ENCODE assay signal across 8 cellular contexts in genomic region chr9:81814794-81815464, GRCh38.
DNase-seq lines count a peak whose midpoint lies in the region; ATAC-seq and TF ChIP-seq lines count a peak whose summit lies in the region.

No MANE protein-coding gene starts in this region.

- ATAC-seq in GM21526 (IDR thresholded peaks at IDR 0.05; ENCODE audit: low FRiP score, unreplicated experiment): peak; percentile 65
- peak; percentile 46 for ATAC-seq in esophagus mucosa

- H3K27me3 Mint-ChIP-seq in CD8-positive, alpha-beta memory T cell: no peaks in the 10 kb centered on the region
- H3K27me3 Mint-ChIP-seq in activated T-helper 2 cell treated with anti-CD3 and anti-CD28 coated beads, Interferon-gamma antibody, Interleukin-2, Interleukin-4, amounts not matched to agents 10 μg/mL and 5 μg/mL and 100 μg/mL, durations not matched to agents 14 hours and 24 hours and 36 hours (ENCODE audit: low read depth): no peaks in the 10 kb centered on the region

- intact Hi-C loops in activated T-helper 2 cell treated with anti-CD3 and anti-CD28 coated beads, Interferon-gamma antibody, Interleukin-2, Interleukin-4, amounts not matched to agents 10 μg/mL and 5 μg/mL and 100 μg/mL, durations not matched to agents 14 hours and 24 hours and 36 hours (cut with micrococcal nuclease): no loop called here

- no peaks in the 10 kb centered on the region for H3K4me1 ChIP-seq in CD8-positive, alpha-beta memory T cell (ENCODE audit: insufficient read depth, low read length)
- H3K4me1 ChIP-seq in Loucy (ENCODE audit: insufficient read depth, low read length, poor library complexity, severe bottlenecking): peaks cover 12% of the 10 kb centered on the region

- peak overlapping the region in 5 of 7 donors; percentile 9 to 70 (median 27) for H3K4me3 Mint-ChIP-seq in CD8-positive, alpha-beta memory T cell
- no peak overlapping the region for H3K4me3 Mint-ChIP-seq in activated T-helper 2 cell treated with anti-CD3 and anti-CD28 coated beads, Interferon-gamma antibody, Interleukin-2, Interleukin-4, amounts not matched to agents 10 μg/mL and 5 μg/mL and 100 μg/mL, durations not matched to agents 14 hours and 24 hours and 36 hours (ENCODE audit: low read depth)

- peak overlapping the region in 7 of 8 donors; percentile 67 to 88 (median 80) for H3K27ac Mint-ChIP-seq in CD8-positive, alpha-beta memory T cell
- no peak overlapping the region for H3K27ac Mint-ChIP-seq in activated T-helper 2 cell treated with anti-CD3 and anti-CD28 coated beads, Interferon-gamma antibody, Interleukin-2, Interleukin-4, amounts not matched to agents 10 μg/mL and 5 μg/mL and 100 μg/mL, durations not matched to agents 14 hours and 24 hours and 36 hours

- peak overlapping the region; percentile 37 for H3K4me2 ChIP-seq in Loucy (ENCODE audit: low read depth, low read length, poor library complexity, severe bottlenecking)

- no peaks in the 10 kb centered on the region for H4K20me1 ChIP-seq in Loucy (ENCODE audit: insufficient read depth, low read length, poor library complexity, severe bottlenecking)

- H3K79me2 ChIP-seq in Loucy (ENCODE audit: insufficient read depth, low read length): no peaks in the 10 kb centered on the region

- no peak overlapping the region for H3K27ac ChIP-seq in CD8-positive, alpha-beta memory T cell (ENCODE audit: low read depth, low read length)

- no peaks in the 10 kb centered on the region for H3K36me3 ChIP-seq in CD8-positive, alpha-beta memory T cell (ENCODE audit: insufficient read depth, low read length)
- H3K36me3 ChIP-seq in Loucy (ENCODE audit: insufficient read depth, low read length): no peaks in the 10 kb centered on the region

- peaks cover 0 to 3% (median 0%) of the 10 kb centered on the region in 5 donors for H3K9me3 Mint-ChIP-seq in CD8-positive, alpha-beta memory T cell
- H3K9me3 Mint-ChIP-seq in activated T-helper 2 cell treated with anti-CD3 and anti-CD28 coated beads, Interferon-gamma antibody, Interleukin-2, Interleukin-4, amounts not matched to agents 10 μg/mL and 5 μg/mL and 100 μg/mL, durations not matched to agents 14 hours and 24 hours and 36 hours: no peaks in the 10 kb centered on the region

- DNase-seq in CD8-positive, alpha-beta memory T cell: peak in 1 of 5 donors; percentile 33
- no peak for DNase-seq in inferior parietal cortex (ENCODE audit: extremely low spot score)
- no peak for DNase-seq in activated T-helper 2 cell treated with anti-CD3 and anti-CD28 coated beads, Interferon-gamma antibody, Interleukin-2, Interleukin-4, amounts not matched to agents 10 μg/mL and 5 μg/mL and 100 μg/mL, durations not matched to agents 14 hours and 24 hours and 36 hours (ENCODE audit: low spot score)
- DNase-seq in AG20443 (ENCODE audit: low spot score): no peak
- no peak for DNase-seq in DMS 273 treated with DMSO at 0.1 percent for 48 hours (lab: John Stamatoyannopoulos, UW)

- no peaks in the 10 kb centered on the region for H3K27me3 ChIP-seq in CD8-positive, alpha-beta memory T cell (ENCODE audit: insufficient read depth, low read length, poor library complexity, severe bottlenecking)
- H3K27me3 ChIP-seq in Loucy (ENCODE audit: insufficient read depth, low read length, poor library complexity, severe bottlenecking): no peaks in the 10 kb centered on the region

- CTCF ChIA-PET in CD8-positive, alpha-beta memory T cell (lab: Charles Lee): no interaction called here

- no peak for TF ChIP-seq CTCF in Loucy (conservative IDR thresholded peaks at IDR 0.05; ENCODE audit: low read length)

- no peaks in the 10 kb centered on the region for H3F3A ChIP-seq in Loucy (ENCODE audit: low read depth)

- no peaks in the 10 kb centered on the region for H3K9me3 ChIP-seq in CD8-positive, alpha-beta memory T cell (ENCODE audit: low read length)
- no peaks in the 10 kb centered on the region for H3K9me3 ChIP-seq in Loucy (ENCODE audit: insufficient read depth, low read depth, low read length)

- H3K9me2 ChIP-seq in Loucy (replicated peaks; ENCODE audit: low read depth, low read length): no peaks in the 10 kb centered on the region

- no peak overlapping the region for H3K4me3 ChIP-seq in CD8-positive, alpha-beta memory T cell (ENCODE audit: low read length)
- peak overlapping the region; percentile 20 for H3K4me3 ChIP-seq in Loucy (ENCODE audit: low read length, poor library complexity, severe bottlenecking)

- POLR2A ChIA-PET in CD8-positive, alpha-beta memory T cell (lab: Charles Lee): no interaction called here

- H3K4me1 Mint-ChIP-seq in CD8-positive, alpha-beta memory T cell: peaks cover 18 to 39% (median 30%) of the 10 kb centered on the region in 3 donors
- H3K4me1 Mint-ChIP-seq in activated T-helper 2 cell treated with anti-CD3 and anti-CD28 coated beads, Interferon-gamma antibody, Interleukin-2, Interleukin-4, amounts not matched to agents 10 μg/mL and 5 μg/mL and 100 μg/mL, durations not matched to agents 14 hours and 24 hours and 36 hours (ENCODE audit: low read depth): peaks cover 10% of the 10 kb centered on the region

- no peaks in the 10 kb centered on the region for H3K36me3 Mint-ChIP-seq in CD8-positive, alpha-beta memory T cell
- no peaks in the 10 kb centered on the region for H3K36me3 Mint-ChIP-seq in activated T-helper 2 cell treated with anti-CD3 and anti-CD28 coated beads, Interferon-gamma antibody, Interleukin-2, Interleukin-4, amounts not matched to agents 10 μg/mL and 5 μg/mL and 100 μg/mL, durations not matched to agents 14 hours and 24 hours and 36 hours (ENCODE audit: low read depth)

- H2AFZ ChIP-seq in Loucy (ENCODE audit: low read length): no peak overlapping the region

- H3K9ac ChIP-seq in Loucy (ENCODE audit: low read depth, low read length, poor library complexity, severe bottlenecking): no peak overlapping the region
